12 cellular contexts compared by ENCODE assay signal in the genomic region with DNA sequence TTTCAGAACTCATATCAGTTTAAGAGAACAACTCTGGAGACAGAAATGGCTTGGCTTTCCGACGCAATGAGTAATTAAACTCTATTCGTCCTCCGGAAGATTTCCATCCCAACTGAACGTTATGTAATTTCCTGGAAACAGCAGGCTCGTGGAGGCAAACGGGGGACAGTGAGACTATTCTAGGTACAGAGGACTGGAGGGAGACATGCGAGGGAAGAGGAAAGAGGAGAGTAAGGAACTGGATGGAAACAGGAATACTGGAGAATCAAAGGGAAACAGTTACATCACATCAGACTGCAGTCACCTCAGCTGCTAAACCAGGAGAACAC. TPM values are rescaled to one million over a fixed set of nuclear protein-coding genes. Genes with fewer than 3 reads are reported as not detected.
DNase-seq lines count a peak whose midpoint lies in the region; ATAC-seq and TF ChIP-seq lines count a peak whose summit lies in the region.
"Had no signal": no experiment of that assay in that cellular context is flagged by ENCODE, and none has a peak within 500 bp of the region (broad histone marks: within the 10 kb centered on the region; RNA-seq: fewer than 3 reads in every experiment).

No MANE protein-coding gene starts in this region.

- no peaks in the 10 kb centered on the region for H3K9me3 ChIP-seq in mammary epithelial cell (replicated peaks; ENCODE audit: insufficient read depth, low read length)
- H3K9me3 ChIP-seq in ovary: no peaks in the 10 kb centered on the region
- no peaks in the 10 kb centered on the region for H3K9me3 ChIP-seq in vagina

- no peak overlapping the region for H3K4me2 ChIP-seq in mammary epithelial cell (ENCODE audit: insufficient read depth, low read depth, low read length)

- H3K9me3 Mint-ChIP-seq in MCF 10A (ENCODE audit: unreplicated experiment): no peaks in the 10 kb centered on the region
- H3K9me3 Mint-ChIP-seq: central memory CD8-positive, alpha-beta T cell had no signal

- TF ChIP-seq EP300 in ovary (IDR thresholded peaks at IDR 0.05): peak; percentile 57

- no peaks in the 10 kb centered on the region for H3K79me2 ChIP-seq in mammary epithelial cell (ENCODE audit: insufficient read depth, low read length)

- H3K9ac ChIP-seq in mammary epithelial cell (ENCODE audit: insufficient read depth, low read length): no peak overlapping the region

- DNase-seq in MCF 10A (ENCODE audit: unreplicated experiment) (no peak), mammary epithelial cell (no peak), left ventricle myocardium superior (no peak), ovary (peak in 1 of 5 donors; percentile 34), vagina (ENCODE audit: extremely low spot score in 2 of 2) (no peak), lower leg skin (ENCODE audit: low spot score in 2 of 2) (no peak), SW 1271 (lab: John Stamatoyannopoulos, UW) (no peak)
- DNase-seq: activated CD8-positive, alpha-beta memory T cell treated with anti-CD3 and anti-CD28 coated beads for 24 hours; GDM1; KBM-7 had no signal

- peak; percentile 5 for ATAC-seq in left ventricle myocardium superior
- ATAC-seq in GM19324 (IDR thresholded peaks at IDR 0.05; ENCODE audit: low FRiP score, unreplicated experiment): no peak

- 98% methylated on average over 8 of the region's 8 CpGs for WGBS in mammary epithelial cell (ENCODE audit: low coverage, missing lambda C conversion rate)
- 12 to 29% (median 13%) methylated on average over 8 of the region's 8 CpGs for WGBS in ovary, 3 donors
- 26 to 37% methylated on average over 8 of the region's 8 CpGs for WGBS in lower leg skin, 2 donors

- H3K27ac Mint-ChIP-seq in MCF 10A (ENCODE audit: low read depth, unreplicated experiment): peak overlapping the region; percentile 99

- intact Hi-C loops in MCF 10A (cut with micrococcal nuclease) (no loop called here), mammary epithelial cell (cut with micrococcal nuclease) (no loop called here), left ventricle myocardium superior (cut with micrococcal nuclease) (no loop called here), ovary (cut with DNase I) (loop anchor here in 2 of 4 donors (2.0 to 10.0 kb wide), 2 partner anchors 133 to 135 kb away; a partner anchor contains a TSS), vagina (cut with DNase I) (no loop called here), lower leg skin (cut with DNase I; ENCODE audit: low total_unique reads) (no loop called here)

- no peaks in the 10 kb centered on the region for H4K20me1 ChIP-seq in mammary epithelial cell (ENCODE audit: insufficient read depth, low read length)

- H3K27ac ChIP-seq in mammary epithelial cell (ENCODE audit: insufficient read depth, low read depth, low read length) (no peak overlapping the region), ovary (peak overlapping the region; percentile 90 to 98), vagina (peak overlapping the region; percentile 95)

- H3K4me1 ChIP-seq in mammary epithelial cell (ENCODE audit: insufficient read depth, low read length) (peaks cover 21% of the 10 kb centered on the region), ovary (ENCODE audit: insufficient read depth) (peaks cover 43% of the 10 kb centered on the region), vagina (peaks cover 41% of the 10 kb centered on the region)

- BruUV-seq in MCF 10A (replicated peaks; lab: Mats Ljungman, UMichigan): no TSS peak
- no TSS peak for BruUV-seq in mammary epithelial cell (replicated peaks; lab: Mats Ljungman, UMichigan)

- H3K4me1 Mint-ChIP-seq in MCF 10A (ENCODE audit: insufficient read depth, unreplicated experiment): peaks cover 27% of the 10 kb centered on the region

- H3K36me3 Mint-ChIP-seq in MCF 10A (ENCODE audit: insufficient read depth, unreplicated experiment): peaks cover 57% of the 10 kb centered on the region

- dilution Hi-C loops in mammary epithelial cell (cut with HindIII; ENCODE audit: low sequenced_read_pairs): no loop called here

- H3K27me3 ChIP-seq in mammary epithelial cell (ENCODE audit: insufficient read depth, low read length) (no peaks in the 10 kb centered on the region), ovary (no peaks in the 10 kb centered on the region), vagina (no peaks in the 10 kb centered on the region)

- in situ Hi-C loops in mammary epithelial cell (cut with MboI; ENCODE audit: low sequenced_read_pairs in 2 of 2): no loop called here

- no peaks in the 10 kb centered on the region for H3K27me3 Mint-ChIP-seq in MCF 10A (ENCODE audit: insufficient read depth, unreplicated experiment)
- H3K27me3 Mint-ChIP-seq: central memory CD8-positive, alpha-beta T cell had no signal

- CTCF ChIA-PET in MCF 10A (lab: Yijun Ruan, JAX) (interaction anchor here (1.2 to 1.8 kb wide), 2 partner anchors 39 to 283 kb away, joined by 3 to 4 read pairs; no protein-coding TSS in a partner anchor), mammary epithelial cell (lab: Charles Lee; ENCODE audit: low non-redundant PET) (no interaction called here)

- H3K36me3 ChIP-seq in mammary epithelial cell (ENCODE audit: insufficient read depth, low read length) (peaks cover 13% of the 10 kb centered on the region), ovary (no peaks in the 10 kb centered on the region), vagina (peaks cover 0 to 25% of the 10 kb centered on the region in 2 donors)

- TF ChIP-seq CTCF in MCF 10A (IDR thresholded peaks at IDR 0.05; ENCODE audit: unreplicated experiment): no peak
- TF ChIP-seq CTCF in mammary epithelial cell (conservative IDR thresholded peaks at IDR 0.05 in 1 of 2, IDR thresholded peaks at IDR 0.05 in 1 of 2; ENCODE audit: extremely low read depth in 1 of 2, insufficient read depth in 1 of 2, low read depth in 1 of 2, low read length in 2 of 2): no peak
- no peak for TF ChIP-seq CTCF in ovary (IDR thresholded peaks at IDR 0.05)
- no peak for TF ChIP-seq CTCF in vagina (IDR thresholded peaks at IDR 0.05)
- no peak for TF ChIP-seq CTCF in lower leg skin (IDR thresholded peaks at IDR 0.05)

- no peak overlapping the region for H3K4me3 ChIP-seq in mammary epithelial cell (replicated peaks in 1 of 3; ENCODE audit: insufficient read depth in 1 of 3, low read depth in 2 of 3, low read length in 3 of 3)
- H3K4me3 ChIP-seq in ovary: no peak overlapping the region
- H3K4me3 ChIP-seq in vagina: peak overlapping the region in 1 of 2 donors; percentile 3
- no peak overlapping the region for H3K4me3 ChIP-seq in lower leg skin (ENCODE audit: low read depth, poor library complexity, severe bottlenecking)

- H3K4me3 Mint-ChIP-seq in MCF 10A (ENCODE audit: unreplicated experiment): no peak overlapping the region
- H3K4me3 Mint-ChIP-seq: central memory CD8-positive, alpha-beta T cell had no signal

- H2AFZ ChIP-seq in mammary epithelial cell (ENCODE audit: low read depth, low read length): no peak overlapping the region

- POLR2A ChIA-PET in MCF 10A (lab: Yijun Ruan, JAX): interaction anchor here (0.6 to 5.9 kb wide), 3 partner anchors 12 to 105 kb away, joined by 4 to 97 read pairs (median 4); a partner anchor contains a TSS

- TF ChIP-seq POLR2A in ovary (IDR thresholded peaks at IDR 0.05) (no peak), vagina (IDR thresholded peaks at IDR 0.05) (no peak), lower leg skin (IDR thresholded peaks at IDR 0.05) (no peak)

RNA-seq across cellular contexts. Expression of a gene that starts 28.3 kb away (rescaled TPM):
- total RNA-seq in MCF 10A (2022) (27.3 and 35.7 TPM in 2 replicates), mammary epithelial cell (10 to 100 TPM; 26.2 to 34.7 TPM), left ventricle myocardium superior (7.4 TPM), ovary (10 to 100 TPM; 17.3 to 36.4 (median 25.9) TPM), vagina (35.6 TPM), lower leg skin (10 to 100 TPM; 18.7 to 22.4 (median 20.7) TPM)
- polyA plus RNA-seq in mammary epithelial cell (25.0 TPM), ovary (10 to 100 TPM in 1 of 2 donors, 1 to 10 TPM in 1; 9.8 to 20.4 TPM)
- polyA minus RNA-seq in mammary epithelial cell: 30.0 TPM
